34 cellular contexts compared by ENCODE assay signal in the genomic region with DNA sequence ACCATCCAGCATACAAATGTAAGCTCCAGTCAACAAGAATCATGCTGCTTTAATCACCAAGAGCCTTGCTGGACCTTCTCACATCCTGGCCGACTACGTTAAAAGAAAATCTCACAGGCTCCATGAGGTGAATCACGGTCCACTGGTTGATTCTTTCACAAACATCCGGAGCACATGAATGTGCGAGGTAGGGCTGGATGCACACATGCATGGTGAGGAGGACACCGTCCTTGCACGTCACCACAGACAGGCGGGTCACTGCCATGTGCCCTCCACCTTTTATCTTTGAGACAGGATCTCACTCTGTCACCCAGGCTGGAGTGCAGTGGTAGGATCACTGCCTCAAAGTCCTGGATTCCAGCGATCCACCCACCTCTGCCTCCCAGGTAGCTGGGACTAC.
"Had no signal": no experiment of that assay in that cellular context is flagged by ENCODE, and none has a peak within 500 bp of the region (broad histone marks: within the 10 kb centered on the region; RNA-seq: fewer than 3 reads in every experiment).

No MANE protein-coding gene starts in this region.

- H3K4me3 ChIP-seq: adrenal gland, body of pancreas, breast epithelium, MG63, Peyer's patch, SJSA1 had no signal

- H3K27ac ChIP-seq: adrenal gland, body of pancreas, breast epithelium, Peyer's patch, SJSA1 had no signal

- H3K4me1 Mint-ChIP-seq: activated CD4-positive, alpha-beta T cell treated with anti-CD3 and anti-CD28 coated beads for 36 hours; activated CD4-positive, alpha-beta T cell treated with anti-CD3 and anti-CD28 coated beads, Interleukin-2, amount 10 ng/mL, durations not matched to agents 7 days and 5 days had no signal

- H3K27me3 Mint-ChIP-seq: activated CD4-positive, alpha-beta memory T cell treated with anti-CD3 and anti-CD28 coated beads for 36 hours had no signal

- H3K27ac Mint-ChIP-seq: activated CD4-positive, alpha-beta memory T cell treated with anti-CD3 and anti-CD28 coated beads for 36 hours; activated CD4-positive, alpha-beta T cell treated with anti-CD3 and anti-CD28 coated beads for 36 hours; activated CD4-positive, alpha-beta T cell treated with anti-CD3 and anti-CD28 coated beads, Interleukin-2, amount 10 ng/mL, durations not matched to agents 7 days and 5 days; activated naive CD4-positive, alpha-beta T cell treated with anti-CD3 and anti-CD28 coated beads for 36 hours; activated T-helper 1 cell treated with anti-CD3 and anti-CD28 coated beads, Interleukin-12 subunit alpha, Interleukin-12 subunit beta, Interleukin-2, Interleukin-4 antibody, amounts not matched to agents 30 ng/mL and 10 ng/mL and 1 ng/mL, durations not matched to agents 14 hours and 24 hours and 36 hours; T-helper 1 cell treated with Interleukin-12 subunit alpha and Interleukin-12 subunit beta and Interleukin-4 antibody, amounts not matched to agents 30 μg/mL and 1 μg/mL, for 36 hours; T-helper 2 cell treated with Interferon-gamma antibody and Interleukin-4, amounts not matched to agents 5 μg/mL and 100 μg/mL, for 36 hours had no signal

- H3K9ac ChIP-seq: SK-N-SH had no signal

- H3K4me3 Mint-ChIP-seq: activated CD4-positive, alpha-beta memory T cell treated with anti-CD3 and anti-CD28 coated beads for 36 hours; activated CD4-positive, alpha-beta T cell treated with anti-CD3 and anti-CD28 coated beads for 36 hours; activated CD4-positive, alpha-beta T cell treated with anti-CD3 and anti-CD28 coated beads, Interleukin-2, amount 10 ng/mL, durations not matched to agents 7 days and 5 days; activated naive CD4-positive, alpha-beta T cell treated with anti-CD3 and anti-CD28 coated beads for 36 hours; activated T-cell treated with anti-CD3 and anti-CD28 coated beads, Interleukin-2, amount 50 U/mL, for 4 hours; activated T-helper 1 cell treated with anti-CD3 and anti-CD28 coated beads, Interleukin-12 subunit alpha, Interleukin-12 subunit beta, Interleukin-2, Interleukin-4 antibody, amounts not matched to agents 30 ng/mL and 10 ng/mL and 1 ng/mL, durations not matched to agents 14 hours and 24 hours and 36 hours; T-helper 1 cell treated with Interleukin-12 subunit alpha and Interleukin-12 subunit beta and Interleukin-4 antibody, amounts not matched to agents 30 μg/mL and 1 μg/mL, for 36 hours; T-helper 2 cell treated with Interferon-gamma antibody and Interleukin-4, amounts not matched to agents 5 μg/mL and 100 μg/mL, for 36 hours had no signal

- H3K9me3 ChIP-seq: adrenal gland, body of pancreas, breast epithelium, MG63, Peyer's patch, SJSA1, SK-N-SH had no signal

- H3K36me3 Mint-ChIP-seq: activated CD4-positive, alpha-beta memory T cell treated with anti-CD3 and anti-CD28 coated beads for 36 hours; activated naive CD4-positive, alpha-beta T cell treated with anti-CD3 and anti-CD28 coated beads, Interleukin-2, amount 50 U/mL, for 72 hours had no signal

- FAIRE-seq: astrocyte, TTC549 had no signal

- H3K4me2 ChIP-seq: SK-N-SH had no signal

- H3K9me3 Mint-ChIP-seq: activated CD4-positive, alpha-beta memory T cell treated with anti-CD3 and anti-CD28 coated beads for 36 hours; activated CD4-positive, alpha-beta T cell treated with anti-CD3 and anti-CD28 coated beads, Interleukin-2, amount 10 ng/mL, durations not matched to agents 7 days and 5 days; activated naive CD4-positive, alpha-beta T cell treated with anti-CD3 and anti-CD28 coated beads for 36 hours; activated naive CD4-positive, alpha-beta T cell treated with anti-CD3 and anti-CD28 coated beads, Interleukin-2, amount 50 U/mL, for 72 hours; activated T-cell treated with anti-CD3 and anti-CD28 coated beads, Interleukin-2, amount 50 U/mL, for 4 hours; activated T-helper 1 cell treated with anti-CD3 and anti-CD28 coated beads, Interleukin-12 subunit alpha, Interleukin-12 subunit beta, Interleukin-2, Interleukin-4 antibody, amounts not matched to agents 30 ng/mL and 10 ng/mL and 1 ng/mL, durations not matched to agents 14 hours and 24 hours and 36 hours; T-helper 1 cell treated with Interleukin-12 subunit alpha and Interleukin-12 subunit beta and Interleukin-4 antibody, amounts not matched to agents 30 μg/mL and 1 μg/mL, for 36 hours; T-helper 2 cell treated with Interferon-gamma antibody and Interleukin-4, amounts not matched to agents 5 μg/mL and 100 μg/mL, for 36 hours had no signal

- DNase-seq: activated CD4-positive, alpha-beta memory T cell treated with anti-CD3 and anti-CD28 coated beads for 36 hours; activated CD4-positive, alpha-beta T cell treated with anti-CD3 and anti-CD28 coated beads for 36 hours; activated CD4-positive, alpha-beta T cell treated with anti-CD3 and anti-CD28 coated beads, Interleukin-2, amount 10 ng/mL, durations not matched to agents 7 days and 5 days; activated CD8-positive, alpha-beta memory T cell treated with anti-CD3 and anti-CD28 coated beads, Interleukin-2, amount 50 U/mL, for 4 hours; activated gamma-delta T cell treated with Interleukin-2 at 50 U/mL for 16 hours; activated naive CD4-positive, alpha-beta T cell treated with anti-CD3 and anti-CD28 coated beads for 36 hours; activated T-cell treated with anti-CD3 and anti-CD28 coated beads for 4 hours; activated T-cell treated with anti-CD3 and anti-CD28 coated beads, Interleukin-2, amount 50 U/mL, for 4 hours; adrenal gland; body of pancreas; caudate nucleus; cerebellar nuclear complex; Karpas-422; MG63; NCI-H1048; NCI-H1105 treated with DMSO at 0.1 percent for 48 hours; NCI-H1436; NCI-H1694; NCI-H1930; NCI-H345; NCI-H524 treated with DMSO at 0.1 percent for 48 hours; Peyer's patch; RPMI8226; SHP77 treated with DMSO at 0.1 percent for 48 hours; SK-N-SH had no signal

- H3K4me1 ChIP-seq: breast epithelium, Peyer's patch had no signal

- H3K36me3 ChIP-seq: adrenal gland, breast epithelium, MG63, Peyer's patch, SJSA1 had no signal

- H3K9me2 ChIP-seq: SK-N-SH had no signal

- H3K27me3 ChIP-seq: adrenal gland, body of pancreas, breast epithelium, MG63, Peyer's patch, SJSA1 had no signal

- ATAC-seq: activated CD4-positive, alpha-beta T cell treated with anti-CD3 and anti-CD28 coated beads for 36 hours; activated CD4-positive, CD25-positive, alpha-beta regulatory T cell treated with anti-CD3 and anti-CD28 coated beads, Interleukin-2, amount 50 U/mL, for 24 hours; activated naive CD4-positive, alpha-beta T cell treated with anti-CD3 and anti-CD28 coated beads, Interleukin-2, amount 50 U/mL, for 72 hours; activated T-cell treated with anti-CD3 and anti-CD28 coated beads, Interleukin-2, amount 50 U/mL, for 4 hours; body of pancreas had no signal
